31 cellular contexts compared by ENCODE assay signal in the genomic region with DNA sequence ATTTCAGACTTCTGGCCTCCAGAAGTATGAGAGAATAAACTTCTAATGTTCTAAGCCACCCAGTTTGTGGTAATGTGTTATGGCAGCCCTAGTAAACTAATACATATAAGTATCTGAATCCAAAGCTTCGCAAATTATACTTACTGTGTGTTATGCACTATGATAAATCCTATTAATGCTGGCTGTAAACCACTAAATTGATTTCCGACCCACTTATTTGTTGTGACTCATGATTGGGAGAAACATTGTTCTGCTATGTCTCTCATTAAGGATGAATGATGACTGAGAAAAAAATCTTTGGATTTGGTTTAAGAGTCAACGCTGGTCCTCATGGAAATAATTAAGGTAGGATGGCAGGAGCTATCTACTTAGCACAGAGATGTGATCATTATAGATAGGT.
"Had no signal": no experiment of that assay in that cellular context is flagged by ENCODE, and none has a peak within 500 bp of the region (broad histone marks: within the 10 kb centered on the region; RNA-seq: fewer than 3 reads in every experiment).

No MANE protein-coding gene starts in this region.

- H3K36me3 ChIP-seq: adrenal gland, ascending aorta, brain microvascular endothelial cell, breast epithelium, cardiac muscle cell had no signal

- H3K4me1 ChIP-seq: adrenal gland, body of pancreas, breast epithelium had no signal

- H3K4me3 ChIP-seq: adrenal gland, ascending aorta, body of pancreas, breast epithelium, cardiac muscle cell had no signal

- H3K9me3 ChIP-seq: adrenal gland, ascending aorta, body of pancreas, breast epithelium had no signal

- ATAC-seq: activated naive CD4-positive, alpha-beta T cell treated with anti-CD3 and anti-CD28 coated beads, Interleukin-2, amount 50 U/mL, for 72 hours; activated naive CD8-positive, alpha-beta T cell treated with anti-CD3 and anti-CD28 coated beads, Interleukin-2, amount 50 U/mL, for 24 hours; activated T-cell treated with anti-CD3 and anti-CD28 coated beads, Interleukin-2, amount 50 U/mL, for 4 hours; activated T-cell treated with anti-CD3 and anti-CD28 coated beads, Interleukin-2, amount 50 U/mL, for 72 hours; activated T-helper 17 cell treated with anti-CD3 and anti-CD28 coated beads, Interleukin-2, amount 50 U/mL, for 72 hours; body of pancreas had no signal

- H3K27me3 ChIP-seq: adrenal gland, ascending aorta, body of pancreas, brain microvascular endothelial cell, breast epithelium, cardiac muscle cell had no signal

- H3K27ac ChIP-seq: adrenal gland, ascending aorta, body of pancreas, brain microvascular endothelial cell, breast epithelium, cardiac muscle cell had no signal

- DNase-seq: activated effector memory CD4-positive, alpha-beta T cell treated with anti-CD3 and anti-CD28 coated beads, Interleukin-2, amount 50 U/mL, for 16 hours; activated effector memory CD4-positive, alpha-beta T cell treated with Interleukin-2 at 50 U/mL for 16 hours; activated gamma-delta T cell; activated gamma-delta T cell treated with Interleukin-2 at 50 U/mL for 16 hours; activated naive CD4-positive, alpha-beta T cell; activated naive CD4-positive, alpha-beta T cell treated with anti-CD3 and anti-CD28 coated beads for 36 hours; activated naive CD4-positive, alpha-beta T cell treated with anti-CD3 and anti-CD28 coated beads, Interleukin-2, amount 10 ng/mL, durations not matched to agents 7 days and 5 days; activated naive CD4-positive, alpha-beta T cell treated with anti-CD3 and anti-CD28 coated beads, Interleukin-2, amount 50 U/mL, for 16 hours; activated naive CD4-positive, alpha-beta T cell treated with Interleukin-2 at 50 U/mL for 16 hours; activated naive CD8-positive, alpha-beta T cell treated with anti-CD3 and anti-CD28 coated beads for 36 hours; activated naive CD8-positive, alpha-beta T cell treated with anti-CD3 and anti-CD28 coated beads, Interleukin-2, amount 10 ng/mL, durations not matched to agents 7 days and 5 days; activated naive CD8-positive, alpha-beta T cell treated with anti-CD3 and anti-CD28 coated beads, Interleukin-2, amount 50 U/mL, for 24 hours; activated T-cell treated with anti-CD3 and anti-CD28 coated beads, Interleukin-2, amount 50 U/mL, for 24 hours; activated T-cell treated with anti-CD3 and anti-CD28 coated beads, Interleukin-2, amount 50 U/mL, for 4 hours; activated T-cell treated with anti-CD3 and anti-CD28 coated beads, Interleukin-2, amount 50 U/mL, for 48 hours; activated T-cell treated with anti-CD3 and anti-CD28 coated beads, Interleukin-2, amount 50 U/mL, for 72 hours; adrenal gland; amniotic stem cell; amygdala; anterior cingulate cortex; aorta; body of pancreas; brain microvascular endothelial cell; caudate nucleus; central memory CD4-positive, alpha-beta T cell; cerebellar nuclear complex had no signal
